In the genomic region with DNA sequence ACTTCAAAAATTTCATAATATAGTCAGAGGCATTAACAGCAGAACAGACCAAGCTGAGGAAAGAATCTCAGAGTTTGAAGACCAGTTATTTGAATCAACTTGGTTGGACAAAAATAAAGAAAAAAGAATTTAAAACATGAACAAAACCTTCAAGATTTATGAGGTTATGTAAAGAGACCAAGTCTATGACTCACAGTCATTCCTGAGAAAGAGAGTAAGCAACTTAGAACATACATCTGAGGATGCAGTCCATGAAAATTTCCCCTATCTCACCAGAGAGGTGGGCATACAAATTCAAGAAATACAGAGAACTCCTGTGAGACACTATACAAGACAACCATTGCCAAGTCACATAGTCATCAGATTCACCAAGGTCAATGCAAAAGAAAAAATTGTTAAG, we compare ENCODE assay signal across 1 cellular context.
TF ChIP-seq lines count a peak whose summit lies in the region.

No MANE protein-coding gene starts in this region.

TF ChIP-seq in IMR-90, 13 proteins besides CTCF, POLR2A, EP300 and RAD21:
- TF ChIP-seq, protein P1, sequence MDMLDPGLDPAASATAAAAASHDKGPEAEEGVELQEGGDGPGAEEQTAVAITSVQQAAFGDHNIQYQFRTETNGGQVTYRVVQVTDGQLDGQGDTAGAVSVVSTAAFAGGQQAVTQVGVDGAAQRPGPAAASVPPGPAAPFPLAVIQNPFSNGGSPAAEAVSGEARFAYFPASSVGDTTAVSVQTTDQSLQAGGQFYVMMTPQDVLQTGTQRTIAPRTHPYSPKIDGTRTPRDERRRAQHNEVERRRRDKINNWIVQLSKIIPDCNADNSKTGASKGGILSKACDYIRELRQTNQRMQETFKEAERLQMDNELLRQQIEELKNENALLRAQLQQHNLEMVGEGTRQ (IDR thresholded peaks at IDR 0.05; ENCODE audit: low read depth, low read length), result no peak
- no peak for TF ChIP-seq CHD1 (IDR thresholded peaks at IDR 0.05; ENCODE audit: low read depth, low read length)
- TF ChIP-seq NFE2L2 (IDR thresholded peaks at IDR 0.05; ENCODE audit: low read depth, low read length), result no peak
- no peak for TF ChIP-seq MAFK (IDR thresholded peaks at IDR 0.05; ENCODE audit: low read depth, low read length)
- no peak for TF ChIP-seq CEBPB (IDR thresholded peaks at IDR 0.05; ENCODE audit: low read depth, low read length)
- no peak for TF ChIP-seq FOS (IDR thresholded peaks at IDR 0.05; ENCODE audit: low read depth, low read length)
- TF ChIP-seq SMC3 (IDR thresholded peaks at IDR 0.05; ENCODE audit: low read depth, low read length), result no peak
- no peak for TF ChIP-seq MXI1 (IDR thresholded peaks at IDR 0.05; ENCODE audit: borderline replicate concordance, low read depth, low read length)
- TF ChIP-seq BHLHE40 (IDR thresholded peaks at IDR 0.05; ENCODE audit: low read depth, low read length), result no peak
- TF ChIP-seq MAZ (IDR thresholded peaks at IDR 0.05; ENCODE audit: borderline replicate concordance, low read depth, low read length), result no peak
- TF ChIP-seq, protein P2, sequence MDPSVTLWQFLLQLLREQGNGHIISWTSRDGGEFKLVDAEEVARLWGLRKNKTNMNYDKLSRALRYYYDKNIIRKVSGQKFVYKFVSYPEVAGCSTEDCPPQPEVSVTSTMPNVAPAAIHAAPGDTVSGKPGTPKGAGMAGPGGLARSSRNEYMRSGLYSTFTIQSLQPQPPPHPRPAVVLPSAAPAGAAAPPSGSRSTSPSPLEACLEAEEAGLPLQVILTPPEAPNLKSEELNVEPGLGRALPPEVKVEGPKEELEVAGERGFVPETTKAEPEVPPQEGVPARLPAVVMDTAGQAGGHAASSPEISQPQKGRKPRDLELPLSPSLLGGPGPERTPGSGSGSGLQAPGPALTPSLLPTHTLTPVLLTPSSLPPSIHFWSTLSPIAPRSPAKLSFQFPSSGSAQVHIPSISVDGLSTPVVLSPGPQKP (IDR thresholded peaks at IDR 0.05; ENCODE audit: borderline replicate concordance, low read depth, low read length), result no peak
- no peak for TF ChIP-seq RCOR1 (IDR thresholded peaks at IDR 0.05; ENCODE audit: insufficient replicate concordance, low read length)
- no peak for TF ChIP-seq RFX5 (IDR thresholded peaks at IDR 0.05; ENCODE audit: low read depth, low read length)
